ENCODE assay signal across 29 cellular contexts in the genomic region with DNA sequence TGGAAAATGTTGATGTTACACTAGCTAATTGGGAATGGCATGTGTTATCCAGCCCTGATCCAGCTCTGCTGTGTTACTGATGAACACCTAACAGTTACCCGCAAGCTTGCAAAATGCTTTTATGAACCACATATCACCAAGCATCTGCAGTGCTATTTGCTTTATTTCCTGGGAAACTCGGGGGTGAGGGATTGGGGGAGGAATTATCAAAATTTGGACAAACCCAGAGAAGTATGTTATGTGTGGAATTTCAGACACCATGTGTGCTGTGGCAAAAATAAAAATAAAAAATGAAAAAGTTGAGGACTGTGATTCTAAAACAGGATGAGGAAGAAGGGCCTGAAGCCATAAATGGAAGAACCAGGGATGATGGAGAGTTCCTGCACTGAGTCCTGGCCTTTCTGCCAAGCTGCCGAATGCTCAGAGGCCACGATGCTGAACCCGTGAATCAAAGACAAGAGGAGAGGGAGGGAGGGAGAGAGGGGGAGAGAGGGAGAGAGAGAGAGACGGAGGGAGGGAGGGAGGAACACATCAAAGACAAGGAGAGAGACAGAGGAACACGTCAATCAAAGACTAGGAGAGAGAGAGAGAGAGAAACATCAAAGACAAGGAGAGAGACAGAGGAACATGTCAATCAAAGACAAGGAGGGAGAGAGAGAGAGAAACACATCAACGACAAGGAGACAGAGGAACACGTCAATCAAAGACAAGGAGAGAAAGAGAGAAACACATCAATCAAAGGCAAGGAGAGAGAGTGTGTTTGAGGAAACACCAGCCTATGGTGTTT.
DNase-seq lines count a peak whose midpoint lies in the region; ATAC-seq and TF ChIP-seq lines count a peak whose summit lies in the region.
"Had no signal": no experiment of that assay in that cellular context is flagged by ENCODE, and none has a peak within 500 bp of the region (broad histone marks: within the 10 kb centered on the region; RNA-seq: fewer than 3 reads in every experiment).

No MANE protein-coding gene starts in this region.

- POLR2A ChIA-PET in Caco-2 (lab: Charles Lee) = no interaction called here
- POLR2A ChIA-PET in Panc1 (lab: Charles Lee) = no interaction called here

- H3K27ac Mint-ChIP-seq in Caco-2 (ENCODE audit: unreplicated experiment) (peak overlapping the region; percentile 1), glutamatergic neuron (ENCODE audit: unreplicated experiment) (peak overlapping the region; percentile 50)
- H3K27ac Mint-ChIP-seq: activated naive CD8-positive, alpha-beta T cell treated with anti-CD3 and anti-CD28 coated beads, Interleukin-2, amount 50 U/mL, for 24 hours; natural killer cell had no signal

- TF ChIP-seq CTCF in Caco-2 (IDR thresholded peaks at IDR 0.05; ENCODE audit: insufficient read depth in 1 of 2, low read depth in 1 of 2, low read length in 1 of 2, severe bottlenecking in 1 of 2, unreplicated experiment in 1 of 2) = no peak
- no peak for TF ChIP-seq CTCF in Panc1 (IDR thresholded peaks at IDR 0.05)
- TF ChIP-seq CTCF in glutamatergic neuron (IDR thresholded peaks at IDR 0.05; ENCODE audit: partially characterized antibody, unreplicated experiment) = no peak
- no peak for TF ChIP-seq CTCF in sigmoid colon (IDR thresholded peaks at IDR 0.05)

- H3K27me3 ChIP-seq in Caco-2 (replicated peaks; ENCODE audit: control insufficient read depth, insufficient read depth, low read length) = no peaks in the 10 kb centered on the region
- no peaks in the 10 kb centered on the region for H3K27me3 ChIP-seq in Panc1 (ENCODE audit: control insufficient read depth, insufficient read depth, low read length)
- no peaks in the 10 kb centered on the region for H3K27me3 ChIP-seq in sigmoid colon
- H3K27me3 ChIP-seq: ovary had no signal

- H3K27ac ChIP-seq in Panc1 (ENCODE audit: low read length) = no peak overlapping the region
- peak overlapping the region; percentile 42 to 95 (median 87) for H3K27ac ChIP-seq in sigmoid colon
- H3K27ac ChIP-seq: dorsolateral prefrontal cortex, KMS-11, ovary, VCaP had no signal

- ATAC-seq in Panc1 (no peak), GM21528 (IDR thresholded peaks at IDR 0.05; ENCODE audit: low FRiP score, unreplicated experiment) (no peak), HG03025 (IDR thresholded peaks at IDR 0.05; ENCODE audit: low FRiP score, unreplicated experiment) (no peak)
- ATAC-seq: activated naive CD8-positive, alpha-beta T cell treated with anti-CD3 and anti-CD28 coated beads, Interleukin-2, amount 50 U/mL, for 24 hours; left ventricle myocardium superior; natural killer cell had no signal

- H3K4me1 Mint-ChIP-seq in Caco-2 (ENCODE audit: low read depth, unreplicated experiment) (peaks cover 7% of the 10 kb centered on the region), glutamatergic neuron (ENCODE audit: low read depth, unreplicated experiment) (peaks cover 23% of the 10 kb centered on the region)
- H3K4me1 Mint-ChIP-seq: natural killer cell had no signal

- H3K27me3 Mint-ChIP-seq in Caco-2 (ENCODE audit: insufficient read depth, unreplicated experiment) = no peaks in the 10 kb centered on the region
- peaks cover 14% of the 10 kb centered on the region for H3K27me3 Mint-ChIP-seq in glutamatergic neuron (ENCODE audit: unreplicated experiment)

- TF ChIP-seq POLR2A in sigmoid colon (IDR thresholded peaks at IDR 0.05) = no peak

- BruUV-seq in Caco-2 (replicated peaks; lab: Mats Ljungman, UMichigan) (no TSS peak), Panc1 (replicated peaks; lab: Mats Ljungman, UMichigan) (TSS peak; percentile 44)

- H3K9me3 ChIP-seq in Caco-2 (no peaks in the 10 kb centered on the region; the same call in 1 of the 2 replicates), Panc1 (ENCODE audit: control insufficient read depth, insufficient read depth, low read depth, low read length) (no peaks in the 10 kb centered on the region), sigmoid colon (no peaks in the 10 kb centered on the region)
- H3K9me3 ChIP-seq: ovary had no signal

- no peaks in the 10 kb centered on the region; the same call in 1 of the 2 replicates for H3K36me3 ChIP-seq in Caco-2 (ENCODE audit: control insufficient read depth, insufficient read depth, low read length)
- H3K36me3 ChIP-seq in Panc1 (ENCODE audit: control insufficient read depth, insufficient read depth, low read length) = no peaks in the 10 kb centered on the region
- no peaks in the 10 kb centered on the region for H3K36me3 ChIP-seq in sigmoid colon
- H3K36me3 ChIP-seq: ovary had no signal

- H3K9me3 Mint-ChIP-seq in Caco-2 (ENCODE audit: unreplicated experiment) (peaks cover 11% of the 10 kb centered on the region), glutamatergic neuron (ENCODE audit: unreplicated experiment) (peaks cover 14% of the 10 kb centered on the region)
- H3K9me3 Mint-ChIP-seq: central memory CD8-positive, alpha-beta T cell; natural killer cell had no signal

- H3K36me3 Mint-ChIP-seq in Caco-2 (ENCODE audit: insufficient read depth, unreplicated experiment) (peaks cover 56% of the 10 kb centered on the region), glutamatergic neuron (ENCODE audit: unreplicated experiment) (peaks cover 11% of the 10 kb centered on the region)
- H3K36me3 Mint-ChIP-seq: natural killer cell had no signal

- H3K4me1 ChIP-seq in Caco-2 (no peaks in the 10 kb centered on the region), Panc1 (ENCODE audit: control insufficient read depth, insufficient read depth, low read length) (peaks cover 26% of the 10 kb centered on the region), sigmoid colon (peaks cover 0 to 66% (median 60%) of the 10 kb centered on the region in 4 donors)

- DNase-seq in Caco-2 (no peak), Panc1 (ENCODE audit: low read depth, low spot score) (no peak), glutamatergic neuron (no peak), sigmoid colon (no peak), NCI-H748 (lab: John Stamatoyannopoulos, UW; ENCODE audit: unreplicated experiment) (no peak), NCI-H1092 treated with DMSO at 0.1 percent for 48 hours (lab: John Stamatoyannopoulos, UW) (no peak)
- DNase-seq: ACHN; activated CD4-positive, alpha-beta T cell treated with anti-CD3 and anti-CD28 coated beads for 4 hours; activated CD8-positive, alpha-beta memory T cell treated with anti-CD3 and anti-CD28 coated beads for 24 hours; activated effector memory CD4-positive, alpha-beta T cell treated with anti-CD3 and anti-CD28 coated beads, Interleukin-2, amount 50 U/mL, for 16 hours; activated naive CD8-positive, alpha-beta T cell treated with anti-CD3 and anti-CD28 coated beads, Interleukin-2, amount 50 U/mL, for 24 hours; activated T-cell treated with anti-CD3 and anti-CD28 coated beads, Interleukin-2, amount 50 U/mL, for 1 hour; C1 segment of cervical spinal cord; Calu3; dorsolateral prefrontal cortex; left ventricle myocardium superior; MM.1S; natural killer cell; NCI-H1436; NCI-H446 treated with DMSO at 0.1 percent for 48 hours; ovary; Right ventricle myocardium superior; stimulated activated CD4-positive, alpha-beta T cell treated with anti-CD3 and anti-CD28 coated beads, Interleukin-4, amount 100 ng/mL, for 1 hour; T-helper 9 cell had no signal

- CTCF ChIA-PET in Caco-2 (lab: Charles Lee) = no interaction called here
- CTCF ChIA-PET in Panc1 (lab: Charles Lee) = no interaction called here

- TF ChIP-seq EP300 in sigmoid colon (IDR thresholded peaks at IDR 0.05) = peak in 1 of 4 donors; percentile 6

- intact Hi-C loops in Caco-2 (cut with micrococcal nuclease; ENCODE audit: unreplicated experiment) = no loop called here
- intact Hi-C loops in Panc1 (cut with micrococcal nuclease; ENCODE audit: unreplicated experiment) = loop anchor here (10.0 kb wide), 1 partner anchor 297 kb away; no protein-coding TSS in a partner anchor
- intact Hi-C loops in sigmoid colon (cut with DNase I) = loop anchor here (1.0 kb wide), 1 partner anchor 10 kb away; no protein-coding TSS in a partner anchor

- in situ Hi-C loops in Panc1 (cut with HindIII; ENCODE audit: low pct_unique_long_range_greater_than_20kb, low sequenced_read_pairs) = no loop called here

- H3K4me3 Mint-ChIP-seq in Caco-2 (ENCODE audit: unreplicated experiment) (no peak overlapping the region), glutamatergic neuron (ENCODE audit: unreplicated experiment) (no peak overlapping the region)
- H3K4me3 Mint-ChIP-seq: activated naive CD8-positive, alpha-beta T cell treated with anti-CD3 and anti-CD28 coated beads, Interleukin-2, amount 50 U/mL, for 24 hours; central memory CD8-positive, alpha-beta T cell; natural killer cell had no signal

- H3K4me3 ChIP-seq in Caco-2 (ENCODE audit: low read depth, low read length) (no peak overlapping the region), Panc1 (ENCODE audit: low read depth in 2 of 2, low read length in 2 of 2) (no peak overlapping the region), sigmoid colon (no peak overlapping the region)
- H3K4me3 ChIP-seq: dorsolateral prefrontal cortex, ovary had no signal

- 58 to 64% methylated on average over 9 of the region's 9 CpGs for WGBS in sigmoid colon, 2 donors
